In the genomic region with DNA sequence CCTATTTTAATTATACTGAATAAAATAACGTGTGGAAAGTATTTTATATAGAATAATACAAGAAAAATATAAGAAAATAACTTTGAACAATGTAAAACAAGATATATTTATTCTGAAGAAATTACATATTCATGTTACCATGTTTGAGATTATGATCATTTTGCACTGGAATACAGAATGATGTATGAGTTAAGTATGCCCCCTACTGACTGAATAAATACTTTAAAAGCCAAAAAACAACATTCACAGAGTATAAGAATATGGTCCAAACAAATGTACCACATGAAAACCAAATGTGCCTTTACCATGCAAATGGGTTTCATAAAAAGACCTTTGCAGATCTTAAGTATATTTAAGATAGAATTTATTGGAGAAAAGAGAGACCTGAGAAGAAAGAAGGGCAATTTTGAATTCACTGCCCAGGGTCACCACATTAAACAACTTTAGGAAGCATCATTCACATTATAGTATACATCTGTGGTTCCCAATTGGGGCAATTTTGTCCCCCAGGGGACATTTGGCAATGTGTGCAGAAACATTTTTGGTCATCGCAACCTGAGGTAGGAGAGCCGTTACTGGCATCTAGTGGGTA, we compare ENCODE assay signal across 1 cellular context.
TF ChIP-seq lines count a peak whose summit lies in the region.

No MANE protein-coding gene starts in this region.

TF ChIP-seq in K562, 482 proteins besides CTCF, POLR2A, EP300 and RAD21 (continued from another document):
- TF ChIP-seq, protein P1, sequence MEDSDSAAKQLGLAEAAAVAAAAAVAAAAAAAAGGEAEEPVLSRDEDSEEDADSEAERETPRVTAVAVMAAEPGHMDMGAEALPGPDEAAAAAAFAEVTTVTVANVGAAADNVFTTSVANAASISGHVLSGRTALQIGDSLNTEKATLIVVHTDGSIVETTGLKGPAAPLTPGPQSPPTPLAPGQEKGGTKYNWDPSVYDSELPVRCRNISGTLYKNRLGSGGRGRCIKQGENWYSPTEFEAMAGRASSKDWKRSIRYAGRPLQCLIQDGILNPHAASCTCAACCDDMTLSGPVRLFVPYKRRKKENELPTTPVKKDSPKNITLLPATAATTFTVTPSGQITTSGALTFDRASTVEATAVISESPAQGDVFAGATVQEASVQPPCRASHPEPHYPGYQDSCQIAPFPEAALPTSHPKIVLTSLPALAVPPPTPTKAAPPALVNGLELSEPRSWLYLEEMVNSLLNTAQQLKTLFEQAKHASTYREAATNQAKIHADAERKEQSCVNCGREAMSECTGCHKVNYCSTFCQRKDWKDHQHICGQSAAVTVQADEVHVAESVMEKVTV (CRISPR knock-in tag; IDR thresholded peaks at IDR 0.05): peak; percentile 58
- TF ChIP-seq ARID1B (IDR thresholded peaks at IDR 0.05) (0 out of 2 replicates have a peak, but pooled peaks have one; percentile 17), CBFA2T3 (IDR thresholded peaks at IDR 0.05) (no peak), SMARCA4 (IDR thresholded peaks at IDR 0.05) (no peak), PHTF2 (CRISPR knock-in tag; IDR thresholded peaks at IDR 0.05) (no peak)
